8 cellular contexts compared by ENCODE assay signal in the genomic region with DNA sequence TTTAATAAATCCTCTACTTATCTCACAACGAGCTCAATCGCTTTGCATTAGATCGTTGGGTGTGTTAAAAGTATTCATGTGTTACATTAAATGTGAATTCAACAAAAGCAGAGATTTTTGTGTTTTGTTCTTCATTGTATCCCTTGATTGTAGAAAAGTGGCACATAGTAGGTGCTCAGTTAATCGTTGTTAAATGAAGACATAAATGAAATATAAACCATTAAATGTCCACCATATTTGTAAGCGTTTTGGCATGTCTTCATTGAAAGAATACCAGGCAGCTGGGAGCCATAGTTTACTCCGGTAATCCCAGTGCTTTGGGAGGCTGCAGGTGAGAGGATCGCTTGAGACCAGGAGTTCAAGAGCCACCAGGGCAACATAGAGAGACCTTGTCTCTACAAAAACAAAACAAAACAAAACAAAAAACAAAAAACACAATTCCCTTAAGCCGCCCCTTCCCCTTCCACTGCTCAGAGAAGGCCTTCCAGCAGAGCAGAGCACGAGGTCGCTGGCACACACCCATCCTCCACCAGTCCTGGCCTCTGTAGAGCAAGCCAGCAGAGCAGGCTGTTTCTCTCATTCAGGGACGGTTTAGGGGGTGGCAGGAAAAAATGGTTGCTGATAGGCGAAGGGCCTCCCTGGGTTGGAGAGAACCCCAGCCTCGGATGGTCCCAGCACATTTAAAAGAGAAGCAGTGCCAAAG. TPM values are rescaled to one million over a fixed set of nuclear protein-coding genes. Genes with fewer than 3 reads are reported as not detected.
DNase-seq lines count a peak whose midpoint lies in the region; ATAC-seq and TF ChIP-seq lines count a peak whose summit lies in the region.

No MANE protein-coding gene starts in this region.

- peaks cover 11 to 58% of the 10 kb centered on the region in 2 donors for H3K4me1 ChIP-seq in left lung

- DNase-seq in NCI-H345 treated with DMSO at 0.1 percent for 48 hours (lab: John Stamatoyannopoulos, UW; ENCODE audit: unreplicated experiment) (peak; percentile 1), NCI-H345 (lab: John Stamatoyannopoulos, UW) (no peak), NOMO-1 treated with dmso at 0.1 percent for 144 hours (lab: John Stamatoyannopoulos, UW; ENCODE audit: unreplicated experiment) (peak; percentile 39), astrocyte of the cerebellum (ENCODE audit: low read depth) (no peak), left lung (peak in 1 of 2 donors; percentile 59), substantia nigra (lab: John Stamatoyannopoulos, UW) (peak in 17 of 49 donors; percentile 7 to 53 (median 37))

- peak overlapping the region; percentile 69 for H3K4me3 ChIP-seq in astrocyte of the cerebellum (ENCODE audit: low read depth, low read length)
- peak overlapping the region; percentile 65 to 69 for H3K4me3 ChIP-seq in left lung

- H3K36me3 ChIP-seq in left lung = no peaks in the 10 kb centered on the region

- H3K9me3 ChIP-seq in left lung = no peaks in the 10 kb centered on the region

- intact Hi-C loops in left lung (cut with DNase I) = loop anchor here in 1 of 2 donors (10.0 kb wide), 2 partner anchors 111 to 151 kb away; no protein-coding TSS in a partner anchor

- no peaks in the 10 kb centered on the region for H3K27me3 ChIP-seq in left lung

- peak; percentile 20 for ATAC-seq in HG02678 (IDR thresholded peaks at IDR 0.05; ENCODE audit: unreplicated experiment)
- ATAC-seq in left lung = peak; percentile 37
- no peak for ATAC-seq in HG03108 (IDR thresholded peaks at IDR 0.05; ENCODE audit: unreplicated experiment)

- in situ Hi-C loops in astrocyte of the cerebellum (cut with HindIII; ENCODE audit: low sequenced_read_pairs) = no loop called here

- peak overlapping the region; percentile 89 to 94 for H3K27ac ChIP-seq in left lung
- peak overlapping the region; percentile 82 for H3K27ac ChIP-seq in substantia nigra (ENCODE audit: low read depth, low read length, poor library complexity, severe bottlenecking)

- TF ChIP-seq CTCF in astrocyte of the cerebellum (IDR thresholded peaks at IDR 0.05; ENCODE audit: low read depth, low read length, missing control alignments) (no peak), left lung (IDR thresholded peaks at IDR 0.05) (no peak)

RNA-seq across cellular contexts. Expression of gene CHD9, which starts 0.7 kb away (rescaled TPM):
- 10 to 100 TPM; 73.9 to 79.9 TPM for total RNA-seq in left lung

RNA-seq across cellular contexts. Expression of gene CHD9NB, which starts 1.4 kb away (rescaled TPM):
- 10 to 100 TPM in 1 of 2 donors, 1 to 10 TPM in 1; 2.2 to 10.7 TPM for total RNA-seq in left lung

Comparison
In these comparisons a context has a peak if more than half of its experiments do, and no peak if none do; other contexts are left out.
1. DNase-seq: peak in NCI-H345 treated with DMSO at 0.1 percent for 48 hours (single experiment) and NOMO-1 treated with dmso at 0.1 percent for 144 hours (single experiment); none in NCI-H345 (single experiment) and astrocyte of the cerebellum (single experiment).